Comparison of ENCODE assay signal across 22 cellular contexts in genomic region chr11:134398079-134398444, GRCh38. TPM values are rescaled to one million over a fixed set of nuclear protein-coding genes. Genes with fewer than 3 reads are reported as not detected.
DNase-seq lines count a peak whose midpoint lies in the region; ATAC-seq and TF ChIP-seq lines count a peak whose summit lies in the region.
"Had no signal": no experiment of that assay in that cellular context is flagged by ENCODE, and none has a peak within 500 bp of the region (broad histone marks: within the 10 kb centered on the region; RNA-seq: fewer than 3 reads in every experiment).

No MANE protein-coding gene starts in this region.

- H3K9me3 ChIP-seq in gastroesophageal sphincter, result no peaks in the 10 kb centered on the region
- no peaks in the 10 kb centered on the region for H3K9me3 ChIP-seq in upper lobe of left lung
- H3K9me3 ChIP-seq: Caco-2, colonic mucosa, Peyer's patch had no signal

- 88% methylated on average over 2 of the region's 11 CpGs; no CpG with 5 or more reads in 1 of the 2 donors for WGBS in gastroesophageal sphincter (ENCODE audit: low coverage in 1 of 2), 2 donors
- WGBS in upper lobe of left lung, 2 donors, result 81% methylated on average over 11 of the region's 11 CpGs; no CpG with 5 or more reads in 1 of the 2 donors

- ATAC-seq in gastroesophageal sphincter (no peak), upper lobe of left lung (ENCODE audit: low FRiP score in 2 of 2) (no peak)
- ATAC-seq: activated CD8-positive, alpha-beta T cell treated with anti-CD3 and anti-CD28 coated beads, Interleukin-2, amount 10 ng/mL, durations not matched to agents 7 days and 5 days; activated T-cell treated with anti-CD3 and anti-CD28 coated beads, Interleukin-2, amount 50 U/mL, for 4 hours; left cardiac atrium had no signal

- DNase-seq in DMS153 (lab: John Stamatoyannopoulos, UW), result peak; percentile 39
- peak; percentile 18 for DNase-seq in RWPE1 (ENCODE audit: low spot score)
- DNase-seq in head of caudate nucleus, result peak in 41 of 42 donors; percentile 41 to 94 (median 77)
- DNase-seq in posterior cingulate gyrus, result peak in 9 of 10 donors; percentile 34 to 95 (median 76)
- no peak for DNase-seq in stimulated activated CD4-positive, alpha-beta T cell treated with anti-CD3 and anti-CD28 coated beads, Interleukin-4, amount 100 ng/mL, for 4 hours
- no peak for DNase-seq in NCI-H345 treated with DMSO at 0.1 percent for 48 hours (lab: John Stamatoyannopoulos, UW; ENCODE audit: unreplicated experiment)
- no peak for DNase-seq in upper lobe of left lung
- DNase-seq: activated B cell treated with CpG ODN at 0.5 μM for 24 hours; activated CD8-positive, alpha-beta T cell treated with anti-CD3 and anti-CD28 coated beads, Interleukin-2, amount 10 ng/mL, durations not matched to agents 7 days and 5 days; activated naive CD4-positive, alpha-beta T cell treated with anti-CD3 and anti-CD28 coated beads for 36 hours; activated T-cell treated with anti-CD3 and anti-CD28 coated beads, Interleukin-2, amount 50 U/mL, for 4 hours; Caco-2; colonic mucosa; left cardiac atrium; NCI-H1417 treated with DMSO at 0.1 percent for 48 hours; NCI-H226; nephron progenitor cell; Peyer's patch; retina had no signal

- H3K27me3 ChIP-seq in gastroesophageal sphincter (peaks cover 67% of the 10 kb centered on the region), upper lobe of left lung (no peaks in the 10 kb centered on the region)
- H3K27me3 ChIP-seq: colonic mucosa, Peyer's patch had no signal

- H3K36me3 ChIP-seq in gastroesophageal sphincter (no peaks in the 10 kb centered on the region), upper lobe of left lung (no peaks in the 10 kb centered on the region)
- H3K36me3 ChIP-seq: colonic mucosa, Peyer's patch had no signal

- H3K4me1 ChIP-seq in gastroesophageal sphincter (no peaks in the 10 kb centered on the region), upper lobe of left lung (no peaks in the 10 kb centered on the region)
- H3K4me1 ChIP-seq: Caco-2, colonic mucosa, Peyer's patch had no signal

- H3K4me3 ChIP-seq in gastroesophageal sphincter (no peak overlapping the region), upper lobe of left lung (no peak overlapping the region)
- H3K4me3 ChIP-seq: colonic mucosa, Peyer's patch, SK-N-MC had no signal

- POLR2A ChIA-PET in RWPE1 (lab: Yijun Ruan, JAX; ENCODE audit: low non-redundant PET), result no interaction called here

- intact Hi-C loops in head of caudate nucleus (cut with DNase I) (loop anchor here (10.0 kb wide), 1 partner anchor 237 kb away; no protein-coding TSS in a partner anchor), posterior cingulate gyrus (cut with DNase I) (loop anchor here (10.0 kb wide), 1 partner anchor 167 kb away; no protein-coding TSS in a partner anchor)

- TF ChIP-seq CTCF in RWPE1 (conservative IDR thresholded peaks at IDR 0.05; ENCODE audit: low read depth), result no peak
- TF ChIP-seq CTCF in gastroesophageal sphincter (IDR thresholded peaks at IDR 0.05), result no peak
- TF ChIP-seq CTCF in upper lobe of left lung (IDR thresholded peaks at IDR 0.05), result no peak

- TF ChIP-seq EP300 in gastroesophageal sphincter (IDR thresholded peaks at IDR 0.05), result no peak
- TF ChIP-seq EP300 in upper lobe of left lung (IDR thresholded peaks at IDR 0.05), result no peak

- no peak for TF ChIP-seq POLR2A in gastroesophageal sphincter (IDR thresholded peaks at IDR 0.05)
- TF ChIP-seq POLR2A in upper lobe of left lung (IDR thresholded peaks at IDR 0.05), result no peak

- CTCF ChIA-PET in RWPE1 (lab: Yijun Ruan, JAX), result no interaction called here

- H3K27ac ChIP-seq in RWPE1 (no peak overlapping the region), gastroesophageal sphincter (no peak overlapping the region), upper lobe of left lung (no peak overlapping the region)
- H3K27ac ChIP-seq: colonic mucosa, Peyer's patch, SK-N-MC had no signal

RNA-seq across cellular contexts. Expression of gene B3GAT1, which starts 14.0 kb away (rescaled TPM):
- under 1 TPM; 0.08 to 0.52 (median 0.29) TPM for total RNA-seq in gastroesophageal sphincter
- 1 to 10 TPM in 4 of 6 donors, under 1 TPM in 2; under 0.01 to 2.7 (median 1.2) TPM for total RNA-seq in upper lobe of left lung
- total RNA-seq: activated B cell treated with CpG ODN at 0.5 μM for 24 hours, endothelial cell of umbilical vein had no signal

Comparison
In these comparisons a context has a peak if more than half of its experiments do, and no peak if none do; other contexts are left out.
1. DNase-seq: peak in DMS153 (single experiment), RWPE1 (single experiment), head of caudate nucleus (41 of 42) and posterior cingulate gyrus (9 of 10); none in stimulated activated CD4-positive, alpha-beta T cell treated with anti-CD3 and anti-CD28 coated beads, Interleukin-4, amount 100 ng/mL, for 4 hours (0 of 2), NCI-H345 treated with DMSO at 0.1 percent for 48 hours (single experiment) and upper lobe of left lung (0 of 2).